Comparison of ENCODE assay signal across 16 cellular contexts in the genomic region with DNA sequence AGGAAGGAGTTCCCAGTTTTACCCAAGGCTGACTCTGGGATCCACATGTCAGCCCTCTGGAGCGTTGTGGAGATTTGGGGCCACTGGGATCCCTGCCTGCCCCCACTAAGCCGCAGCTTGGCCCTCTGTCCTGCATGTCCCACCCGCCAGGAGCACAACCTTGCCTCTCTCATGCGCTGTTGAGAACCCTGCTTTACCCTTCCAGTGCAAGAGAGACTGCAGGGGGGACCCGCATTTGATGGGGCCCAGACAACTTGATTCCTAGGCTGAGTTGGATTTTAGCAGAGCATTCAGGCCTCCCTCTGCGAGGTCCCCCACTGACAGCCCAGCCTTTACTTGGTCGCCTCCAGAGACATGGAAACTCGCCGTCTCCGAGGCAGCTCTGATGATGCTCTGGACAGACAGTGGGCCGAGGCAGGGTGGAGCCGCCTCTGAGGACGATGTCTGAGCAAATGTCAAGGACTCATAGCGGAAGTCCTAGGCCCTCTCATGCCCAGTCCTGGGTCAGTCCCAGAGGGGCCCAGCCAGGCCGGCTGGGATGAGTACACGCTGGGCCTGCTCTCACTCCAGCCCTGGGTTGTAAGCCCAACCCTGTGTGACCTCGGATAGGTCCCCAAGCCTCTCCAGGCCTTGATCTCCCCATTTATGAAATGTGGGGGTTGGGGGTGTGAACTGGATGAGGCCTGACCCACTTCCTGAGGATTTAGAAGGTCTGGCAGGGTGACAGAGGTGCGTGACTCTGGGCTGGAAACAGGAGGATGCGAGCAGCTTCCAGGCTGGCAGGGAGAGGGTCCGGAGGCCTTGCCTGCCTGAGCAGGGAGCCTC. TPM values are rescaled to one million over a fixed set of nuclear protein-coding genes. Genes with fewer than 3 reads are reported as not detected.
DNase-seq lines count a peak whose midpoint lies in the region; ATAC-seq and TF ChIP-seq lines count a peak whose summit lies in the region.
"Had no signal": no experiment of that assay in that cellular context is flagged by ENCODE, and none has a peak within 500 bp of the region (broad histone marks: within the 10 kb centered on the region; RNA-seq: fewer than 3 reads in every experiment).

No MANE protein-coding gene starts in this region.

- H3K27ac ChIP-seq in cardiac muscle cell (peak overlapping the region; percentile 28), left ventricle myocardium inferior (replicated peaks) (no peak overlapping the region), vagina (no peak overlapping the region)
- H3K27ac ChIP-seq: adrenal gland, foreskin keratinocyte had no signal

- H3K27me3 ChIP-seq in cardiac muscle cell (no peaks in the 10 kb centered on the region), left ventricle myocardium inferior (ENCODE audit: low read depth) (no peaks in the 10 kb centered on the region), vagina (no peaks in the 10 kb centered on the region)
- H3K27me3 ChIP-seq: adrenal gland, foreskin keratinocyte had no signal

- H3K36me3 Mint-ChIP-seq in activated naive CD8-positive, alpha-beta T cell treated with anti-CD3 and anti-CD28 coated beads, Interleukin-2, amount 50 U/mL, for 24 hours (ENCODE audit: low read depth) = peaks cover 32% of the 10 kb centered on the region
- no peaks in the 10 kb centered on the region for H3K36me3 Mint-ChIP-seq in natural killer cell

- H3K27ac Mint-ChIP-seq in activated naive CD8-positive, alpha-beta T cell treated with anti-CD3 and anti-CD28 coated beads, Interleukin-2, amount 50 U/mL, for 24 hours = no peak overlapping the region
- peak overlapping the region in 1 of 2 donors; percentile 14 for H3K27ac Mint-ChIP-seq in natural killer cell
- H3K27ac Mint-ChIP-seq: nephron had no signal

- H3K9me3 ChIP-seq in cardiac muscle cell (ENCODE audit: low read depth) = no peaks in the 10 kb centered on the region
- no peaks in the 10 kb centered on the region for H3K9me3 ChIP-seq in left ventricle myocardium inferior (replicated peaks)
- no peaks in the 10 kb centered on the region for H3K9me3 ChIP-seq in vagina
- H3K9me3 ChIP-seq: adrenal gland had no signal

- no peak overlapping the region for H3K4me3 Mint-ChIP-seq in activated naive CD8-positive, alpha-beta T cell treated with anti-CD3 and anti-CD28 coated beads, Interleukin-2, amount 50 U/mL, for 24 hours
- H3K4me3 Mint-ChIP-seq in natural killer cell = peak overlapping the region; percentile 56
- H3K4me3 Mint-ChIP-seq: nephron had no signal

- no peak for TF ChIP-seq CTCF in cardiac muscle cell (IDR thresholded peaks at IDR 0.05; ENCODE audit: low read depth, low read length)
- no peak for TF ChIP-seq CTCF in left ventricle myocardium inferior (IDR thresholded peaks at IDR 0.05; ENCODE audit: borderline replicate concordance)
- no peak for TF ChIP-seq CTCF in natural killer cell (IDR thresholded peaks at IDR 0.05)
- no peak for TF ChIP-seq CTCF in vagina (IDR thresholded peaks at IDR 0.05)

- H3K9me3 Mint-ChIP-seq in activated naive CD8-positive, alpha-beta T cell treated with anti-CD3 and anti-CD28 coated beads, Interleukin-2, amount 50 U/mL, for 24 hours = no peaks in the 10 kb centered on the region
- no peaks in the 10 kb centered on the region for H3K9me3 Mint-ChIP-seq in natural killer cell
- H3K9me3 Mint-ChIP-seq: nephron had no signal

- H3K27me3 Mint-ChIP-seq in activated naive CD8-positive, alpha-beta T cell treated with anti-CD3 and anti-CD28 coated beads, Interleukin-2, amount 50 U/mL, for 24 hours = no peaks in the 10 kb centered on the region
- H3K27me3 Mint-ChIP-seq in natural killer cell (ENCODE audit: low read depth in 2 of 2) = no peaks in the 10 kb centered on the region

- peak; percentile 48 for ATAC-seq in activated naive CD8-positive, alpha-beta T cell treated with anti-CD3 and anti-CD28 coated beads, Interleukin-2, amount 50 U/mL, for 24 hours
- peak in 1 of 3 donors; percentile 47 for ATAC-seq in natural killer cell
- ATAC-seq: foreskin keratinocyte had no signal

- no peak for TF ChIP-seq POLR2A in vagina (IDR thresholded peaks at IDR 0.05)

- H3K4me3 ChIP-seq in cardiac muscle cell (no peak overlapping the region), left ventricle myocardium inferior (no peak overlapping the region), vagina (peak overlapping the region; percentile 10 to 23)
- H3K4me3 ChIP-seq: adrenal gland had no signal

- DNase-seq in cardiac muscle cell (ENCODE audit: low read depth in 1 of 2, low spot score in 1 of 2) = no peak
- DNase-seq in left ventricle myocardium inferior = no peak
- DNase-seq in activated naive CD8-positive, alpha-beta T cell treated with anti-CD3 and anti-CD28 coated beads, Interleukin-2, amount 50 U/mL, for 24 hours = peak; percentile 35
- DNase-seq in natural killer cell = no peak
- DNase-seq in vagina (ENCODE audit: extremely low spot score in 2 of 2) = no peak
- no peak for DNase-seq in mucosa of gallbladder (ENCODE audit: low spot score)
- no peak for DNase-seq in activated gamma-delta T cell treated with Interleukin-2 at 50 U/mL for 16 hours
- DNase-seq in SKM-1 (lab: John Stamatoyannopoulos, UW; ENCODE audit: unreplicated experiment) = no peak
- DNase-seq: EL, foreskin keratinocyte, NCI-H1417, NCI-H526 treated with DMSO at 0.1 percent for 48 hours, Right ventricle myocardium superior had no signal

- H3K4me1 Mint-ChIP-seq in activated naive CD8-positive, alpha-beta T cell treated with anti-CD3 and anti-CD28 coated beads, Interleukin-2, amount 50 U/mL, for 24 hours = peaks cover 36% of the 10 kb centered on the region
- H3K4me1 Mint-ChIP-seq in natural killer cell = peaks cover 0 to 14% of the 10 kb centered on the region in 2 donors
- H3K4me1 Mint-ChIP-seq: nephron had no signal

- H3K36me3 ChIP-seq in cardiac muscle cell (no peaks in the 10 kb centered on the region), left ventricle myocardium inferior (no peaks in the 10 kb centered on the region), vagina (no peaks in the 10 kb centered on the region)
- H3K36me3 ChIP-seq: adrenal gland had no signal

- intact Hi-C loops in left ventricle myocardium inferior (cut with micrococcal nuclease) (no loop called here), natural killer cell (cut with micrococcal nuclease) (no loop called here), vagina (cut with DNase I) (no loop called here)

- no peaks in the 10 kb centered on the region for H3K4me1 ChIP-seq in cardiac muscle cell (ENCODE audit: low read depth)
- H3K4me1 ChIP-seq in left ventricle myocardium inferior = no peaks in the 10 kb centered on the region
- H3K4me1 ChIP-seq in vagina = no peaks in the 10 kb centered on the region
- H3K4me1 ChIP-seq: adrenal gland, foreskin keratinocyte had no signal

RNA-seq across cellular contexts. Expression of a gene that starts 0.6 kb away (rescaled TPM):
- total RNA-seq in cardiac muscle cell (not detected in 2 replicates), left ventricle myocardium inferior (0.30 TPM), natural killer cell (10 to 100 TPM in 1 of 3 donors, 1 to 10 TPM in 2; 1.2 to 17.7 (median 7.9) TPM), vagina (0.98 TPM), mucosa of gallbladder (3.5 TPM)
- polyA plus RNA-seq in cardiac muscle cell = not detected in 2 replicates
- total RNA-seq: dermis microvascular lymphatic vessel endothelial cell, foreskin keratinocyte, Right ventricle myocardium superior had no signal
- polyA plus RNA-seq: foreskin keratinocyte had no signal

RNA-seq across cellular contexts. Expression of a gene that starts 58.3 kb away (rescaled TPM):
- 22.0 and 24.6 TPM in 2 replicates for total RNA-seq in cardiac muscle cell
- polyA plus RNA-seq in cardiac muscle cell = 19.2 and 20.8 TPM in 2 replicates
- 15.8 TPM for total RNA-seq in left ventricle myocardium inferior
- 1 to 10 TPM; 6.4 to 6.9 (median 6.5) TPM for total RNA-seq in natural killer cell
- total RNA-seq in vagina = 15.7 TPM
- total RNA-seq in mucosa of gallbladder = 34.5 TPM

Comparison
In these comparisons a context has a peak if more than half of its experiments do, and no peak if none do; other contexts are left out.
1. H3K4me3 ChIP-seq: peak in vagina (2 of 2); none in cardiac muscle cell (single experiment) and left ventricle myocardium inferior (single experiment).